14 cellular contexts compared by ENCODE assay signal in the genomic region with DNA sequence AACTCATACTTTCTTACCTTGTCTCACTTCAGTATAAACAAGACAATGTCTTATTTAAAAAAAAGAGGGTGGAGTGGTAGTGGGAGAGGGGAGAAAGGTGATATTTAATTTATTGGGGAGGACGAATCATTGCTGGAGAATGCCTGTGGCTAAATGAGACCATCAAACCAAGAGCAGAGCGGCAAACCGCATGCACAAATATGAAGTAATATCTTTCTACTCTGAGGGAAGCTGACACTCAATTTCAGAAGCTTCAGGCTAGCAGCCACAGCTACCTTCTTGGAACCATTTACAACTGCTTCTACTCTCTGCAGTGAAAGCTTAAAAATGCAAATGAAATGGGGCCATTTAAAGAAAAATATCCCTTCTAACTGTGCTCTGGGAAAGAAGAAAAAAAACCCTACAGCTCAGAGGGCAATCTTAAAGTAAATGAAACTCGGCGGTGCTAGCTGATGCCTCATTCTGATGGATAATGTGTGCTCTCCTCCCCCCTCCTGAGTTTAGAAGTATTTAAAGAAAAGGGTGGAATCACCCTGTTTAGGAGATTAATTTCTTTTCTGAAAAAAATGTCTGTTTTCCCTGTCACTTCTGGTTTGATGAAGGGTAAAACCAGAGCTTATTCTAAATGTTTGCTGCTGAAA.
DNase-seq lines count a peak whose midpoint lies in the region; ATAC-seq, FAIRE-seq and TF ChIP-seq lines count a peak whose summit lies in the region.
"Had no signal": no experiment of that assay in that cellular context is flagged by ENCODE, and none has a peak within 500 bp of the region (broad histone marks: within the 10 kb centered on the region; RNA-seq: fewer than 3 reads in every experiment).

No MANE protein-coding gene starts in this region.

- DNase-seq in A549 (ENCODE audit: low read depth in 1 of 2, low spot score in 1 of 2): no peak
- peak; percentile 90 for DNase-seq in HT1080 (ENCODE audit: low read depth)
- peak; percentile 75 for DNase-seq in amniotic epithelial cell (ENCODE audit: low read depth)
- DNase-seq in iPS DF 6.9 (ENCODE audit: low read depth, low spot score): no peak
- no peak for DNase-seq in activated effector memory CD4-positive, alpha-beta T cell treated with anti-CD3 and anti-CD28 coated beads, Interleukin-2, amount 50 U/mL, for 16 hours
- DNase-seq in frontal cortex (ENCODE audit: low spot score in 2 of 2): no peak
- DNase-seq in WERI-Rb-1: no peak
- DNase-seq: activated CD4-positive, alpha-beta T cell treated with anti-CD3 and anti-CD28 coated beads, Interleukin-2, amount 50 U/mL, for 1 hour; NCI-H2081; psoas muscle; upper lobe of left lung had no signal

- 37% methylated on average over 5 of the region's 5 CpGs for WGBS in A549 (ENCODE audit: missing lambda C conversion rate)
- 100% methylated on average over 1 of the region's 5 CpGs for WGBS in iPS DF 6.9 (ENCODE audit: insufficient coverage, insufficient read length)

- H3K9me3 ChIP-seq in A549: no peaks in the 10 kb centered on the region
- no peaks in the 10 kb centered on the region for H3K9me3 ChIP-seq in iPS DF 6.9 (ENCODE audit: control insufficient read depth, insufficient read depth, low read length)
- no peaks in the 10 kb centered on the region for H3K9me3 ChIP-seq in WERI-Rb-1 (ENCODE audit: severe bottlenecking)
- H3K9me3 ChIP-seq: psoas muscle, upper lobe of left lung had no signal

- peak in 1 of 2 experiments; percentile 27; a peak in 1 of 6 replicates for ATAC-seq in A549
- ATAC-seq in GM21825 (IDR thresholded peaks at IDR 0.05; ENCODE audit: unreplicated experiment): no peak
- ATAC-seq: left lobe of liver, psoas muscle had no signal

- no peak for TF ChIP-seq RAD21 in A549 (conservative IDR thresholded peaks at IDR 0.05 in 1 of 2, IDR thresholded peaks at IDR 0.05 in 1 of 2)

- H3K27me3 ChIP-seq in iPS DF 6.9 (ENCODE audit: control insufficient read depth, insufficient read depth, low read length): no peaks in the 10 kb centered on the region
- peaks cover 52% of the 10 kb centered on the region for H3K27me3 ChIP-seq in WERI-Rb-1 (ENCODE audit: insufficient read depth, low read depth, severe bottlenecking)
- H3K27me3 ChIP-seq: upper lobe of left lung had no signal

- no peak for TF ChIP-seq CTCF in A549 (IDR thresholded peaks at IDR 0.05)
- no peak for TF ChIP-seq CTCF in WERI-Rb-1 (IDR thresholded peaks at IDR 0.05; ENCODE audit: low read depth, low read length)

- no peak overlapping the region for H3K4me3 ChIP-seq in A549
- H3K4me3 ChIP-seq in iPS DF 6.9 (ENCODE audit: low read length): no peak overlapping the region
- H3K4me3 ChIP-seq in WERI-Rb-1 (ENCODE audit: low read depth, low read length): no peak overlapping the region
- H3K4me3 ChIP-seq: psoas muscle, upper lobe of left lung had no signal

- CTCF ChIA-PET in A549 (lab: Yijun Ruan, JAX): interaction anchor here (1.4 to 2.4 kb wide), 4 partner anchors 8 to 51 kb away, joined by 3 to 11 read pairs (median 5); no protein-coding TSS in a partner anchor

- H3K4me2 ChIP-seq in A549: peak overlapping the region; percentile 38

- peak overlapping the region; percentile 15 to 55; a peak in 3 of 6 replicates for H3K27ac ChIP-seq in A549
- H3K27ac ChIP-seq in iPS DF 6.9 (ENCODE audit: low read length): peak overlapping the region; percentile 23
- H3K27ac ChIP-seq in WERI-Rb-1: no peak overlapping the region
- H3K27ac ChIP-seq: psoas muscle, upper lobe of left lung had no signal

- peaks cover 37% of the 10 kb centered on the region for H3K4me1 ChIP-seq in A549
- peaks cover 4% of the 10 kb centered on the region; the same call in 1 of the 2 replicates for H3K4me1 ChIP-seq in iPS DF 6.9 (ENCODE audit: control insufficient read depth, insufficient read depth, low read length)
- H3K4me1 ChIP-seq: psoas muscle, upper lobe of left lung had no signal

- TF ChIP-seq EP300 in A549 (IDR thresholded peaks at IDR 0.05): no peak

- H3K36me3 ChIP-seq in iPS DF 6.9 (ENCODE audit: control insufficient read depth, insufficient read depth, low read length) (no peaks in the 10 kb centered on the region), WERI-Rb-1 (no peaks in the 10 kb centered on the region)
- H3K36me3 ChIP-seq: upper lobe of left lung had no signal

- TF ChIP-seq POLR2A in A549 (IDR thresholded peaks at IDR 0.05; ENCODE audit: low read length): no peak

- FAIRE-seq in A549 (lab: Jason Lieb, UNC) (no peak), frontal cortex (lab: Jason Lieb, UNC) (no peak)
- FAIRE-seq: endometrium had no signal

- POLR2A ChIA-PET in A549 (lab: Yijun Ruan, JAX): no interaction called here

TF ChIP-seq in A549, 52 proteins besides CTCF, POLR2A, EP300 and RAD21:
- TF ChIP-seq HOXB5 (CRISPR knock-in tag; IDR thresholded peaks at IDR 0.05) (no peak), KDM5A (IDR thresholded peaks at IDR 0.05) (no peak), FOSL2 (IDR thresholded peaks at IDR 0.05) (no peak), FOSL2 (CRISPR knock-in tag; IDR thresholded peaks at IDR 0.05) (no peak), FOXS1 (CRISPR knock-in tag; IDR thresholded peaks at IDR 0.05) (no peak), HEYL (CRISPR knock-in tag; IDR thresholded peaks at IDR 0.05) (no peak), GATA3 (IDR thresholded peaks at IDR 0.05; ENCODE audit: borderline replicate concordance) (no peak), ZFP36 (IDR thresholded peaks at IDR 0.05; ENCODE audit: borderline replicate concordance, partially characterized antibody) (no peak), TP53 (CRISPR knock-in tag; IDR thresholded peaks at IDR 0.05) (no peak), MAZ (IDR thresholded peaks at IDR 0.05; ENCODE audit: borderline replicate concordance, low read depth, low read length) (no peak), RNF2 (IDR thresholded peaks at IDR 0.05; ENCODE audit: borderline replicate concordance, low read depth) (no peak), ZC3H11A (IDR thresholded peaks at IDR 0.05) (no peak), CEBPB (IDR thresholded peaks at IDR 0.05) (no peak), RFX5 (IDR thresholded peaks at IDR 0.05) (no peak), FOSB (CRISPR knock-in tag; IDR thresholded peaks at IDR 0.05) (no peak)
- TF ChIP-seq, protein P1, sequence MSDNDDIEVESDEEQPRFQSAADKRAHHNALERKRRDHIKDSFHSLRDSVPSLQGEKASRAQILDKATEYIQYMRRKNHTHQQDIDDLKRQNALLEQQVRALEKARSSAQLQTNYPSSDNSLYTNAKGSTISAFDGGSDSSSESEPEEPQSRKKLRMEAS (IDR thresholded peaks at IDR 0.05): no peak
- TF ChIP-seq, protein P2, sequence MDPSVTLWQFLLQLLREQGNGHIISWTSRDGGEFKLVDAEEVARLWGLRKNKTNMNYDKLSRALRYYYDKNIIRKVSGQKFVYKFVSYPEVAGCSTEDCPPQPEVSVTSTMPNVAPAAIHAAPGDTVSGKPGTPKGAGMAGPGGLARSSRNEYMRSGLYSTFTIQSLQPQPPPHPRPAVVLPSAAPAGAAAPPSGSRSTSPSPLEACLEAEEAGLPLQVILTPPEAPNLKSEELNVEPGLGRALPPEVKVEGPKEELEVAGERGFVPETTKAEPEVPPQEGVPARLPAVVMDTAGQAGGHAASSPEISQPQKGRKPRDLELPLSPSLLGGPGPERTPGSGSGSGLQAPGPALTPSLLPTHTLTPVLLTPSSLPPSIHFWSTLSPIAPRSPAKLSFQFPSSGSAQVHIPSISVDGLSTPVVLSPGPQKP (IDR thresholded peaks at IDR 0.05; ENCODE audit: low read depth, low read length): no peak
- TF ChIP-seq, protein P3, sequence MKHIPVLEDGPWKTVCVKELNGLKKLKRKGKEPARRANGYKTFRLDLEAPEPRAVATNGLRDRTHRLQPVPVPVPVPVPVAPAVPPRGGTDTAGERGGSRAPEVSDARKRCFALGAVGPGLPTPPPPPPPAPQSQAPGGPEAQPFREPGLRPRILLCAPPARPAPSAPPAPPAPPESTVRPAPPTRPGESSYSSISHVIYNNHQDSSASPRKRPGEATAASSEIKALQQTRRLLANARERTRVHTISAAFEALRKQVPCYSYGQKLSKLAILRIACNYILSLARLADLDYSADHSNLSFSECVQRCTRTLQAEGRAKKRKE (CRISPR knock-in tag; IDR thresholded peaks at IDR 0.05; ENCODE audit: low read depth): no peak
- TF ChIP-seq, protein P4, sequence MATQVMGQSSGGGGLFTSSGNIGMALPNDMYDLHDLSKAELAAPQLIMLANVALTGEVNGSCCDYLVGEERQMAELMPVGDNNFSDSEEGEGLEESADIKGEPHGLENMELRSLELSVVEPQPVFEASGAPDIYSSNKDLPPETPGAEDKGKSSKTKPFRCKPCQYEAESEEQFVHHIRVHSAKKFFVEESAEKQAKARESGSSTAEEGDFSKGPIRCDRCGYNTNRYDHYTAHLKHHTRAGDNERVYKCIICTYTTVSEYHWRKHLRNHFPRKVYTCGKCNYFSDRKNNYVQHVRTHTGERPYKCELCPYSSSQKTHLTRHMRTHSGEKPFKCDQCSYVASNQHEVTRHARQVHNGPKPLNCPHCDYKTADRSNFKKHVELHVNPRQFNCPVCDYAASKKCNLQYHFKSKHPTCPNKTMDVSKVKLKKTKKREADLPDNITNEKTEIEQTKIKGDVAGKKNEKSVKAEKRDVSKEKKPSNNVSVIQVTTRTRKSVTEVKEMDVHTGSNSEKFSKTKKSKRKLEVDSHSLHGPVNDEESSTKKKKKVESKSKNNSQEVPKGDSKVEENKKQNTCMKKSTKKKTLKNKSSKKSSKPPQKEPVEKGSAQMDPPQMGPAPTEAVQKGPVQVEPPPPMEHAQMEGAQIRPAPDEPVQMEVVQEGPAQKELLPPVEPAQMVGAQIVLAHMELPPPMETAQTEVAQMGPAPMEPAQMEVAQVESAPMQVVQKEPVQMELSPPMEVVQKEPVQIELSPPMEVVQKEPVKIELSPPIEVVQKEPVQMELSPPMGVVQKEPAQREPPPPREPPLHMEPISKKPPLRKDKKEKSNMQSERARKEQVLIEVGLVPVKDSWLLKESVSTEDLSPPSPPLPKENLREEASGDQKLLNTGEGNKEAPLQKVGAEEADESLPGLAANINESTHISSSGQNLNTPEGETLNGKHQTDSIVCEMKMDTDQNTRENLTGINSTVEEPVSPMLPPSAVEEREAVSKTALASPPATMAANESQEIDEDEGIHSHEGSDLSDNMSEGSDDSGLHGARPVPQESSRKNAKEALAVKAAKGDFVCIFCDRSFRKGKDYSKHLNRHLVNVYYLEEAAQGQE (IDR thresholded peaks at IDR 0.05): no peak

Comparison
In these comparisons a context has a peak if more than half of its experiments do, and no peak if none do; other contexts are left out.
1. DNase-seq: peak in HT1080 (single experiment) and amniotic epithelial cell (single experiment); none in A549 (0 of 2), iPS DF 6.9 (single experiment), activated effector memory CD4-positive, alpha-beta T cell treated with anti-CD3 and anti-CD28 coated beads, Interleukin-2, amount 50 U/mL, for 16 hours (single experiment), frontal cortex (0 of 2) and WERI-Rb-1 (single experiment).